ENCODE assay signal across 8 cellular contexts in the genomic region with DNA sequence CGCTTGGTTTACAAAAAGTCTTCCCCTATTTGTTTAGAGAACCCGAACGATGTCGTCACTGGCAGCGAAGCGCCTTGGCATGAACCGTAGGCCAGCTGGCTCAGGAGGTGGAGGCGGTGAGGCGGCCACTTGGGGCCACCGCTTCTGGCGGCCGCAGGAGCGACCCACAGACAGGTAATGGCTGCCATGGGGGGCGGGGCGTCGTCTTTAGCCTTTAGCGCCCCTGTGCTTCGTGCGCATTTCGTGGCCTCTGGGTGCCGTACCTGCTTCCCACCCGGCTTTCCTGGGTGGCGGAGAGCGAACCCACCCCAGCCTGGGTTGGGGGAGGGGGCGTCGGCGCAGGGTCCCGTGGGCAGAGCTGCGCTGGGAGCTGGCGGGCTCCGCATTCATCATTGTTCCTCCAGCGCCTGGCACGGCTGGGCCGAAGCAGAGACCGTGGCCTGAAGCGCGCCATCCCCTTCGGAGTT. TPM values are rescaled to one million over a fixed set of nuclear protein-coding genes. Genes with fewer than 3 reads are reported as not detected.
A peak's percentile ranks its signal among the peaks of the same experiment; 100 is the strongest.
DNase-seq lines count a peak whose midpoint lies in the region; ATAC-seq and TF ChIP-seq lines count a peak whose summit lies in the region.

No MANE protein-coding gene starts in this region.

- H3K4me1 Mint-ChIP-seq in T-helper 2 cell treated with Interferon-gamma antibody and Interleukin-4, amounts not matched to agents 5 μg/mL and 100 μg/mL, for 36 hours (ENCODE audit: low read depth), result peaks cover 3% of the 10 kb centered on the region

- H3K4me3 Mint-ChIP-seq in T-helper 2 cell treated with Interferon-gamma antibody and Interleukin-4, amounts not matched to agents 5 μg/mL and 100 μg/mL, for 36 hours, result peak overlapping the region; percentile 90

- WGBS in sigmoid colon, 2 donors, result 0 to 1% methylated on average over 38 of the region's 38 CpGs

- intact Hi-C loops in sigmoid colon (cut with DNase I), result loop anchor here (2.0 kb wide), 1 partner anchor 59 kb away; the partner anchor contains the start of gene SLC35E4

- TF ChIP-seq POLR2A in sigmoid colon (IDR thresholded peaks at IDR 0.05), result no peak

- DNase-seq in Caki2 (ENCODE audit: low read depth), result peak; percentile 76
- no peak for DNase-seq in Jurkat, Clone E6-1 (ENCODE audit: low read depth, low spot score)
- peak; percentile 50 for DNase-seq in T-helper 2 cell treated with Interferon-gamma antibody and Interleukin-4, amounts not matched to agents 5 μg/mL and 100 μg/mL, for 36 hours (ENCODE audit: low spot score)
- peak; percentile 15 for DNase-seq in astrocyte of the spinal cord (ENCODE audit: low read depth, low spot score)
- peak; percentile 74 for DNase-seq in sigmoid colon
- no peak for DNase-seq in OCI-M2 (lab: John Stamatoyannopoulos, UW; ENCODE audit: unreplicated experiment)

- no peaks in the 10 kb centered on the region for H3K9me3 Mint-ChIP-seq in T-helper 2 cell treated with Interferon-gamma antibody and Interleukin-4, amounts not matched to agents 5 μg/mL and 100 μg/mL, for 36 hours

- peaks cover 2% of the 10 kb centered on the region for H3K36me3 Mint-ChIP-seq in T-helper 2 cell treated with Interferon-gamma antibody and Interleukin-4, amounts not matched to agents 5 μg/mL and 100 μg/mL, for 36 hours (ENCODE audit: low read depth)

- no peaks in the 10 kb centered on the region for H3K27me3 ChIP-seq in sigmoid colon

- no peaks in the 10 kb centered on the region for H3K9me3 ChIP-seq in sigmoid colon

- peaks cover 0 to 14% (median 10%) of the 10 kb centered on the region in 4 donors for H3K4me1 ChIP-seq in sigmoid colon

- TF ChIP-seq CTCF in astrocyte of the spinal cord (IDR thresholded peaks at IDR 0.05; ENCODE audit: low read depth, low read length) (no peak), sigmoid colon (IDR thresholded peaks at IDR 0.05) (peak in 1 of 4 experiments; percentile 15)

- in situ Hi-C loops in Caki2 (cut with HindIII; ENCODE audit: low pct_unique_long_range_greater_than_20kb, low sequenced_read_pairs), result no loop called here
- in situ Hi-C loops in astrocyte of the spinal cord (cut with HindIII; ENCODE audit: low sequenced_read_pairs), result no loop called here

- ATAC-seq in HG02623 (IDR thresholded peaks at IDR 0.05; ENCODE audit: unreplicated experiment), result no peak

- H3K36me3 ChIP-seq in sigmoid colon, result no peaks in the 10 kb centered on the region

- peak overlapping the region in 2 of 4 donors; percentile 22 to 43 for H3K27ac ChIP-seq in sigmoid colon

- TF ChIP-seq EP300 in sigmoid colon (IDR thresholded peaks at IDR 0.05), result no peak

- peak overlapping the region; percentile 79 for H3K4me3 ChIP-seq in Jurkat, Clone E6-1 (ENCODE audit: low read length)
- H3K4me3 ChIP-seq in astrocyte of the spinal cord (ENCODE audit: low read depth, low read length) (peak overlapping the region; percentile 60), iPS-11a (ENCODE audit: low read depth, low read length) (peak overlapping the region; percentile 72), sigmoid colon (peak overlapping the region; percentile 51 to 61 (median 60))

- H3K27ac Mint-ChIP-seq in T-helper 2 cell treated with Interferon-gamma antibody and Interleukin-4, amounts not matched to agents 5 μg/mL and 100 μg/mL, for 36 hours, result peak overlapping the region; percentile 65

- peaks cover 24% of the 10 kb centered on the region for H3K27me3 Mint-ChIP-seq in T-helper 2 cell treated with Interferon-gamma antibody and Interleukin-4, amounts not matched to agents 5 μg/mL and 100 μg/mL, for 36 hours (ENCODE audit: low read depth)

RNA-seq across cellular contexts. Expression of gene OSBP2, which starts 0.5 kb away (rescaled TPM):
- 1.1 and 2.1 TPM in 2 replicates for total RNA-seq in Caki2 (2014; rRNA removed; shearing (Covaris generic); ENCODE audit: low replicate concordance)
- polyA plus RNA-seq in Jurkat, Clone E6-1 (2012; ENCODE audit: insufficient read depth, insufficient read length), result 7.1 TPM
- 1 to 10 TPM; 1.4 to 3.0 (median 2.1) TPM for total RNA-seq in sigmoid colon
- polyA plus RNA-seq in sigmoid colon, result 1 to 10 TPM; 1.2 to 1.6 (median 1.5) TPM

RNA-seq across cellular contexts. Expression of gene DUSP18, which starts 26.5 kb away (rescaled TPM):
- 3.8 and 16.0 TPM in 2 replicates for total RNA-seq in Caki2 (2014; rRNA removed; shearing (Covaris generic); ENCODE audit: low replicate concordance)
- polyA plus RNA-seq in Jurkat, Clone E6-1 (2012; ENCODE audit: insufficient read depth, insufficient read length), result 5.1 TPM
- 1 to 10 TPM; 4.1 to 8.3 (median 4.2) TPM for total RNA-seq in sigmoid colon
- polyA plus RNA-seq in sigmoid colon, result 1 to 10 TPM; 2.4 to 7.0 (median 3.2) TPM

RNA-seq across cellular contexts. Expression of gene SLC35E4, which starts 58.6 kb away (rescaled TPM):
- total RNA-seq in Caki2 (2014; rRNA removed; shearing (Covaris generic); ENCODE audit: low replicate concordance), result 12.5 and 14.2 TPM in 2 replicates
- 0.96 TPM for polyA plus RNA-seq in Jurkat, Clone E6-1 (2012; ENCODE audit: insufficient read depth, insufficient read length)
- 1 to 10 TPM; 5.0 to 7.7 (median 6.4) TPM for total RNA-seq in sigmoid colon
- polyA plus RNA-seq in sigmoid colon, result 1 to 10 TPM; 1.2 to 4.0 (median 2.1) TPM

Comparison
In these comparisons a context has a peak if more than half of its experiments do, and no peak if none do; other contexts are left out.
1. DNase-seq: peak in Caki2 (single experiment), T-helper 2 cell treated with Interferon-gamma antibody and Interleukin-4, amounts not matched to agents 5 μg/mL and 100 μg/mL, for 36 hours (single experiment), astrocyte of the spinal cord (single experiment) and sigmoid colon (single experiment); none in Jurkat, Clone E6-1 (single experiment) and OCI-M2 (single experiment).
2. Peak in every context shown above with its lines, with median percentiles within 50 percentile points of each other: H3K4me3 ChIP-seq.